In genomic region chr6:139374357-139375238, GRCh38 we compare ENCODE assay signal across 8 cellular contexts. TPM values are rescaled to one million over a fixed set of nuclear protein-coding genes. Genes with fewer than 3 reads are reported as not detected.
A peak's percentile ranks its signal among the peaks of the same experiment; 100 is the strongest.
DNase-seq lines count a peak whose midpoint lies in the region; ATAC-seq and TF ChIP-seq lines count a peak whose summit lies in the region.

Gene CITED2 (minus strand): TSS chr6:139374648. CDS start chr6:139373944, 704 bp downstream.

- no peaks in the 10 kb centered on the region for H3K9me2 ChIP-seq in SK-N-SH

- peak within 1 kb of the TSS; percentile 96 for H2AFZ ChIP-seq in SK-N-SH (ENCODE audit: low read depth)

- H3K36me3 ChIP-seq in SK-N-SH (replicated peaks in 1 of 2; ENCODE audit: control insufficient read depth in 1 of 2, insufficient read depth in 2 of 2, low read length in 1 of 2), result peaks cover 18 to 27% of the 10 kb centered on the region in 2 experiments

- no peaks in the 10 kb centered on the region for H3K9me3 ChIP-seq in SK-N-SH

- CTCF ChIA-PET in SK-N-SH (lab: Yijun Ruan, JAX), result interaction anchor here (0.6 to 3.1 kb wide), 8 partner anchors 8 to 1123 kb away, joined by 3 to 20 read pairs (median 4); partner anchors contain the start of gene HEBP2

- POLR2A ChIA-PET in SK-N-SH (lab: Yijun Ruan, JAX), result no interaction called here

- no peaks in the 10 kb centered on the region for H3K27me3 ChIP-seq in SK-N-SH (ENCODE audit: insufficient read depth)

- H3K4me3 ChIP-seq in HFF-Myc (replicated peaks; ENCODE audit: low read depth, low read length) (peak within 1 kb of the TSS; percentile 66), SK-N-SH (ENCODE audit: low read depth in 2 of 2, low read length in 1 of 2) (peak within 1 kb of the TSS; percentile 72 to 95)

- peaks cover 31% of the 10 kb centered on the region for H4K20me1 ChIP-seq in SK-N-SH (ENCODE audit: insufficient read depth)

- peaks cover 40% of the 10 kb centered on the region for H3K79me2 ChIP-seq in SK-N-SH (ENCODE audit: insufficient read depth)

- peak within 1 kb of the TSS; percentile 98 for H3K9ac ChIP-seq in SK-N-SH

- peaks cover 18 to 20% of the 10 kb centered on the region in 2 experiments; a peak in 3 of 4 replicates for H3K4me1 ChIP-seq in SK-N-SH (ENCODE audit: control insufficient read depth in 1 of 2, insufficient read depth in 2 of 2, low read depth in 1 of 2, low read length in 1 of 2)

- peak within 1 kb of the TSS; percentile 85 to 91 for H3K27ac ChIP-seq in SK-N-SH (ENCODE audit: low read depth in 2 of 2, low read length in 1 of 2)
- peak within 1 kb of the TSS; percentile 87 for H3K27ac ChIP-seq in temporal lobe (ENCODE audit: low read depth, low read length)

- TF ChIP-seq CTCF in HFF-Myc (IDR thresholded peaks at IDR 0.05; ENCODE audit: low read depth, low read length, missing control alignments), result no peak
- peak; percentile 18; the same call in 1 of the 2 replicates for TF ChIP-seq CTCF in SK-N-SH (IDR thresholded peaks at IDR 0.05)
- TF ChIP-seq CTCF in omental fat pad (IDR thresholded peaks at IDR 0.05), result no peak

- TF ChIP-seq EP300 in SK-N-SH (IDR thresholded peaks at IDR 0.05; ENCODE audit: borderline replicate concordance in 1 of 2, low read depth in 1 of 2, low read length in 1 of 2), result peak in 1 of 2 experiments; percentile 44; a peak in 1 of 4 replicates

- peak; percentile 96 for DNase-seq in GM04504 (ENCODE audit: low read depth)
- peak; percentile 87 for DNase-seq in HFF-Myc (ENCODE audit: extremely low read depth, low read depth)
- peak; percentile 97 for DNase-seq in NAMALWA (ENCODE audit: low spot score)
- peak; percentile 87 for DNase-seq in SK-N-SH
- peak; percentile 88 for DNase-seq in activated naive CD4-positive, alpha-beta T cell treated with anti-CD3 and anti-CD28 coated beads, Interleukin-2, amount 50 U/mL, for 16 hours
- peak; percentile 89 for DNase-seq in globus pallidus (ENCODE audit: low spot score)
- DNase-seq in omental fat pad (ENCODE audit: low spot score), result peak; percentile 89

- H3K4me2 ChIP-seq in SK-N-SH, result peak within 1 kb of the TSS; percentile 85

- WGBS in SK-N-SH (ENCODE audit: low lambda C conversion rate), result under 1% methylated on average over 26 of the region's 82 CpGs

- peak; percentile 77 for ATAC-seq in omental fat pad (ENCODE audit: low FRiP score)

- H3F3A ChIP-seq in SK-N-SH (replicated peaks; ENCODE audit: insufficient read depth), result peaks cover 33% of the 10 kb centered on the region

- peak; percentile 3; the same call in 1 of the 2 replicates for TF ChIP-seq RAD21 in SK-N-SH (IDR thresholded peaks at IDR 0.05; ENCODE audit: low read length)

TF ChIP-seq in SK-N-SH, 30 proteins besides CTCF, POLR2A, EP300 and RAD21 (continues in another document):
- no peak for TF ChIP-seq IRF3 (IDR thresholded peaks at IDR 0.05; ENCODE audit: low read depth, low read length)
- TF ChIP-seq REST (IDR thresholded peaks at IDR 0.05; ENCODE audit: low read depth, low read length), result peak; percentile 83
- TF ChIP-seq FOXM1 (IDR thresholded peaks at IDR 0.05; ENCODE audit: low read depth), result peak; percentile 47
- peak; percentile 5 for TF ChIP-seq CHD2 (IDR thresholded peaks at IDR 0.05; ENCODE audit: low read length, partially characterized antibody)
- peak; percentile 98; the same call in 1 of the 2 replicates for TF ChIP-seq SIN3A (IDR thresholded peaks at IDR 0.05; ENCODE audit: borderline replicate concordance, low read depth, low read length)
- TF ChIP-seq JUND (IDR thresholded peaks at IDR 0.05), result peak; percentile 62
- peak; percentile 99 for TF ChIP-seq TAF1 (IDR thresholded peaks at IDR 0.05; ENCODE audit: borderline replicate concordance, low read depth, low read length)
- TF ChIP-seq FOSL2 (IDR thresholded peaks at IDR 0.05; ENCODE audit: borderline replicate concordance, low read depth), result peak; percentile 35; the same call in 1 of the 2 replicates
- TF ChIP-seq GATA2 (CRISPR knock-in tag; IDR thresholded peaks at IDR 0.05), result no peak
- no peak for TF ChIP-seq FOXJ3 (CRISPR knock-in tag; IDR thresholded peaks at IDR 0.05)
- no peak for TF ChIP-seq RXRA (IDR thresholded peaks at IDR 0.05; ENCODE audit: borderline replicate concordance, low read depth)
- peak; percentile 50; the same call in 1 of the 2 replicates for TF ChIP-seq TCF12 (IDR thresholded peaks at IDR 0.05)
- peak; percentile 72 for TF ChIP-seq PBX3 (IDR thresholded peaks at IDR 0.05)
- TF ChIP-seq ZBTB33 (IDR thresholded peaks at IDR 0.05; ENCODE audit: borderline replicate concordance, low read depth), result peak; percentile 62; the same call in 1 of the 2 replicates
- peak; percentile 4; the same call in 1 of the 2 replicates for TF ChIP-seq SMC3 (IDR thresholded peaks at IDR 0.05; ENCODE audit: low read depth, low read length)
- no peak for TF ChIP-seq USF2 (IDR thresholded peaks at IDR 0.05; ENCODE audit: borderline replicate concordance, low read depth, low read length)
- TF ChIP-seq YY1 (IDR thresholded peaks at IDR 0.05; ENCODE audit: low read depth), result peak; percentile 55; the same call in 1 of the 2 replicates
- TF ChIP-seq TEAD4 (IDR thresholded peaks at IDR 0.05; ENCODE audit: borderline replicate concordance, insufficient read depth), result peak; percentile 30; the same call in 1 of the 2 replicates

RNA-seq across cellular contexts. Expression of gene CITED2, which starts in this region (rescaled TPM):
- polyA plus RNA-seq in SK-N-SH (2012; rRNA removed), result 159 and 173 TPM in 2 replicates
- 133 and 135 TPM in 2 replicates for polyA plus RNA-seq in SK-N-SH (2012; cell fraction: cytosol; rRNA removed)
- 156 and 252 TPM in 2 replicates for polyA plus RNA-seq in SK-N-SH (2012; cell fraction: nucleus; rRNA removed)
- total RNA-seq in omental fat pad, result 100 to 1,000 TPM in 3 of 4 donors, 10 to 100 TPM in 1; 97.6 to 309 (median 146) TPM
- 31.5 TPM for total RNA-seq in temporal lobe

Comparison
In these comparisons a context has a peak if more than half of its experiments do, and no peak if none do; other contexts are left out.
1. Peak in every context shown above with its lines: DNase-seq, ATAC-seq, H3K4me3 ChIP-seq and H3K27ac ChIP-seq.